2 cellular contexts compared by ENCODE assay signal in the genomic region with DNA sequence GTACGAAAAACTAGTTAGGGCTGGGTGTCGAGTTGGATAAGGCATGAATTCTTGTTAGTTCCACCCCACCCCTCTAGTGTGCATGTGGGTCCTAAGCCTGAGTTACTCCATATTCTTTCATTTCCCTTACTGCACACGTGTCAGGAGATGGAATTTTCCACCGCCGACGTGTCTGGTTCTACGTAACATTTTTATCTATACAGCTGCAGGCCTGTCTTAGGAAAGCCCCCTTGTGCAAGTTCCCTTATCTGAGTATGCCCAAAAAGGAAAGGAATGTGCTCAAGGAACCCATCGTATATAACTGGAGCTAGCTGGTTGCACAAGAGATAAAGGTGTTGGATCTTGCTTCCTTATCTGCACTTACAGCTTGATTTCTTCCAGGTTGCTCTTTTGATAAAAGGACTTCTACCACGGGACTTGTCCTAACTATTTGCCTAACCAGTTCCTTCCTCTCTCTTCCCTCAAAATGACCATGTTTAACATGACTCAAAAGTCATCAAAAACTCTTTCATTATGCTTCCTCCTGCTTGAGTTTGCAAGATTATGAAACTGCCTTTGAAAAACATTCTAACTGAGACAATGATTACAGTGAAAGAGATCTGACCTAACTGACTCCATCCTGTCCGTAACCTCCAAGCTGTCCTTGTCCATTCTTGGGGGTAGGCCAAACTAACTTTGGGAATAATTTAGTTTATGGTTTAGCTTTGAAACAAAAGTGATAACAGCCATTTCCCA.
A peak's percentile ranks its signal among the peaks of the same experiment; 100 is the strongest.
TF ChIP-seq lines count a peak whose summit lies in the region.

No MANE protein-coding gene starts in this region.

TF ChIP-seq in SK-N-SH treated with all-trans-retinoic acid at 6 μM for 48 hours, 23 proteins besides CTCF, POLR2A, EP300 and RAD21 (continued from another document):
- TF ChIP-seq CSRNP3 (CRISPR knock-in tag; IDR thresholded peaks at IDR 0.05) (peak; percentile 80; the same call in 1 of the 2 replicates), ZFP30 (CRISPR knock-in tag; IDR thresholded peaks at IDR 0.05) (0 out of 2 replicates have a peak, but pooled peaks have one; percentile 54), TOX (CRISPR knock-in tag; IDR thresholded peaks at IDR 0.05; ENCODE audit: borderline replicate concordance) (no peak), OSR1 (CRISPR knock-in tag; IDR thresholded peaks at IDR 0.05) (no peak), TCF4 (CRISPR knock-in tag; IDR thresholded peaks at IDR 0.05; ENCODE audit: borderline replicate concordance) (peak; percentile 65), ZNF565 (CRISPR knock-in tag; conservative IDR thresholded peaks at IDR 0.05; ENCODE audit: low read depth) (peak; percentile 86; the same call in 1 of the 2 replicates), ZNF70 (CRISPR knock-in tag; IDR thresholded peaks at IDR 0.05) (no peak), ZFP3 (CRISPR knock-in tag; IDR thresholded peaks at IDR 0.05) (peak; percentile 92)
- TF ChIP-seq, protein P1, sequence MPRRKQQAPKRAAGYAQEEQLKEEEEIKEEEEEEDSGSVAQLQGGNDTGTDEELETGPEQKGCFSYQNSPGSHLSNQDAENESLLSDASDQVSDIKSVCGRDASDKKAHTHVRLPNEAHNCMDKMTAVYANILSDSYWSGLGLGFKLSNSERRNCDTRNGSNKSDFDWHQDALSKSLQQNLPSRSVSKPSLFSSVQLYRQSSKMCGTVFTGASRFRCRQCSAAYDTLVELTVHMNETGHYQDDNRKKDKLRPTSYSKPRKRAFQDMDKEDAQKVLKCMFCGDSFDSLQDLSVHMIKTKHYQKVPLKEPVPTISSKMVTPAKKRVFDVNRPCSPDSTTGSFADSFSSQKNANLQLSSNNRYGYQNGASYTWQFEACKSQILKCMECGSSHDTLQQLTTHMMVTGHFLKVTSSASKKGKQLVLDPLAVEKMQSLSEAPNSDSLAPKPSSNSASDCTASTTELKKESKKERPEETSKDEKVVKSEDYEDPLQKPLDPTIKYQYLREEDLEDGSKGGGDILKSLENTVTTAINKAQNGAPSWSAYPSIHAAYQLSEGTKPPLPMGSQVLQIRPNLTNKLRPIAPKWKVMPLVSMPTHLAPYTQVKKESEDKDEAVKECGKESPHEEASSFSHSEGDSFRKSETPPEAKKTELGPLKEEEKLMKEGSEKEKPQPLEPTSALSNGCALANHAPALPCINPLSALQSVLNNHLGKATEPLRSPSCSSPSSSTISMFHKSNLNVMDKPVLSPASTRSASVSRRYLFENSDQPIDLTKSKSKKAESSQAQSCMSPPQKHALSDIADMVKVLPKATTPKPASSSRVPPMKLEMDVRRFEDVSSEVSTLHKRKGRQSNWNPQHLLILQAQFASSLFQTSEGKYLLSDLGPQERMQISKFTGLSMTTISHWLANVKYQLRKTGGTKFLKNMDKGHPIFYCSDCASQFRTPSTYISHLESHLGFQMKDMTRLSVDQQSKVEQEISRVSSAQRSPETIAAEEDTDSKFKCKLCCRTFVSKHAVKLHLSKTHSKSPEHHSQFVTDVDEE (CRISPR knock-in tag; IDR thresholded peaks at IDR 0.05) = peak; percentile 99
TF ChIP-seq in SK-N-SH treated with all-trans-retinoic acid at 6 μM for 48 hours: peak in this region for 17.

TF ChIP-seq in HepG2, 621 proteins besides CTCF, POLR2A, EP300 and RAD21 (continued from another document and continues in another):
- no peak for TF ChIP-seq ZNF432 (CRISPR knock-in tag; IDR thresholded peaks at IDR 0.05; ENCODE audit: borderline replicate concordance)
- no peak for TF ChIP-seq ZBTB4 (CRISPR knock-in tag; IDR thresholded peaks at IDR 0.05; ENCODE audit: borderline replicate concordance)
- no peak; the same call in 1 of the 2 replicates for TF ChIP-seq KMT2A (CRISPR knock-in tag; IDR thresholded peaks at IDR 0.05)
- peak; percentile 74; the same call in 1 of the 2 replicates for TF ChIP-seq BRCA1 (CRISPR knock-in tag; IDR thresholded peaks at IDR 0.05)
- TF ChIP-seq, protein P2, sequence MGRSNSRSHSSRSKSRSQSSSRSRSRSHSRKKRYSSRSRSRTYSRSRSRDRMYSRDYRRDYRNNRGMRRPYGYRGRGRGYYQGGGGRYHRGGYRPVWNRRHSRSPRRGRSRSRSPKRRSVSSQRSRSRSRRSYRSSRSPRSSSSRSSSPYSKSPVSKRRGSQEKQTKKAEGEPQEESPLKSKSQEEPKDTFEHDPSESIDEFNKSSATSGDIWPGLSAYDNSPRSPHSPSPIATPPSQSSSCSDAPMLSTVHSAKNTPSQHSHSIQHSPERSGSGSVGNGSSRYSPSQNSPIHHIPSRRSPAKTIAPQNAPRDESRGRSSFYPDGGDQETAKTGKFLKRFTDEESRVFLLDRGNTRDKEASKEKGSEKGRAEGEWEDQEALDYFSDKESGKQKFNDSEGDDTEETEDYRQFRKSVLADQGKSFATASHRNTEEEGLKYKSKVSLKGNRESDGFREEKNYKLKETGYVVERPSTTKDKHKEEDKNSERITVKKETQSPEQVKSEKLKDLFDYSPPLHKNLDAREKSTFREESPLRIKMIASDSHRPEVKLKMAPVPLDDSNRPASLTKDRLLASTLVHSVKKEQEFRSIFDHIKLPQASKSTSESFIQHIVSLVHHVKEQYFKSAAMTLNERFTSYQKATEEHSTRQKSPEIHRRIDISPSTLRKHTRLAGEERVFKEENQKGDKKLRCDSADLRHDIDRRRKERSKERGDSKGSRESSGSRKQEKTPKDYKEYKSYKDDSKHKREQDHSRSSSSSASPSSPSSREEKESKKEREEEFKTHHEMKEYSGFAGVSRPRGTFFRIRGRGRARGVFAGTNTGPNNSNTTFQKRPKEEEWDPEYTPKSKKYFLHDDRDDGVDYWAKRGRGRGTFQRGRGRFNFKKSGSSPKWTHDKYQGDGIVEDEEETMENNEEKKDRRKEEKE (IDR thresholded peaks at IDR 0.05) = no peak
- TF ChIP-seq THAP11 (CRISPR knock-in tag; IDR thresholded peaks at IDR 0.05) = 0 out of 2 replicates have a peak, but pooled peaks have one; percentile 73
- TF ChIP-seq ZNF510 (CRISPR knock-in tag; IDR thresholded peaks at IDR 0.05; ENCODE audit: low read depth) = no peak
- TF ChIP-seq ZBTB1 (CRISPR knock-in tag; IDR thresholded peaks at IDR 0.05; ENCODE audit: borderline replicate concordance) = no peak
- TF ChIP-seq NCOR1 (IDR thresholded peaks at IDR 0.05; ENCODE audit: borderline replicate concordance, low read length) = peak; percentile 77; the same call in 1 of the 2 replicates
- peak; percentile 78 to 89 for TF ChIP-seq ATF4 (CRISPR knock-in tag; IDR thresholded peaks at IDR 0.05)
- TF ChIP-seq HIVEP1 (CRISPR knock-in tag; IDR thresholded peaks at IDR 0.05) = peak; percentile 60; the same call in 1 of the 2 replicates
- peak; percentile 80; the same call in 1 of the 2 replicates for TF ChIP-seq HMG20A (CRISPR knock-in tag; IDR thresholded peaks at IDR 0.05; ENCODE audit: borderline replicate concordance)
- peak; percentile 99 for TF ChIP-seq MBNL3 (CRISPR knock-in tag; conservative IDR thresholded peaks at IDR 0.05)
- TF ChIP-seq ONECUT2 (CRISPR knock-in tag; IDR thresholded peaks at IDR 0.05) = peak; percentile 61; the same call in 1 of the 2 replicates
- TF ChIP-seq SMAD1 (CRISPR knock-in tag; IDR thresholded peaks at IDR 0.05; ENCODE audit: borderline replicate concordance, low read depth) = no peak
- TF ChIP-seq ZNF747 (CRISPR knock-in tag; IDR thresholded peaks at IDR 0.05; ENCODE audit: borderline replicate concordance) = 0 out of 2 replicates have a peak, but pooled peaks have one; percentile 38
- TF ChIP-seq ZNF775 (CRISPR knock-in tag; IDR thresholded peaks at IDR 0.05; ENCODE audit: borderline replicate concordance) = no peak
- no peak for TF ChIP-seq TCF12 (IDR thresholded peaks at IDR 0.05)
- TF ChIP-seq TCF12 (CRISPR knock-in tag; IDR thresholded peaks at IDR 0.05) = peak; percentile 82
- TF ChIP-seq, protein P3, sequence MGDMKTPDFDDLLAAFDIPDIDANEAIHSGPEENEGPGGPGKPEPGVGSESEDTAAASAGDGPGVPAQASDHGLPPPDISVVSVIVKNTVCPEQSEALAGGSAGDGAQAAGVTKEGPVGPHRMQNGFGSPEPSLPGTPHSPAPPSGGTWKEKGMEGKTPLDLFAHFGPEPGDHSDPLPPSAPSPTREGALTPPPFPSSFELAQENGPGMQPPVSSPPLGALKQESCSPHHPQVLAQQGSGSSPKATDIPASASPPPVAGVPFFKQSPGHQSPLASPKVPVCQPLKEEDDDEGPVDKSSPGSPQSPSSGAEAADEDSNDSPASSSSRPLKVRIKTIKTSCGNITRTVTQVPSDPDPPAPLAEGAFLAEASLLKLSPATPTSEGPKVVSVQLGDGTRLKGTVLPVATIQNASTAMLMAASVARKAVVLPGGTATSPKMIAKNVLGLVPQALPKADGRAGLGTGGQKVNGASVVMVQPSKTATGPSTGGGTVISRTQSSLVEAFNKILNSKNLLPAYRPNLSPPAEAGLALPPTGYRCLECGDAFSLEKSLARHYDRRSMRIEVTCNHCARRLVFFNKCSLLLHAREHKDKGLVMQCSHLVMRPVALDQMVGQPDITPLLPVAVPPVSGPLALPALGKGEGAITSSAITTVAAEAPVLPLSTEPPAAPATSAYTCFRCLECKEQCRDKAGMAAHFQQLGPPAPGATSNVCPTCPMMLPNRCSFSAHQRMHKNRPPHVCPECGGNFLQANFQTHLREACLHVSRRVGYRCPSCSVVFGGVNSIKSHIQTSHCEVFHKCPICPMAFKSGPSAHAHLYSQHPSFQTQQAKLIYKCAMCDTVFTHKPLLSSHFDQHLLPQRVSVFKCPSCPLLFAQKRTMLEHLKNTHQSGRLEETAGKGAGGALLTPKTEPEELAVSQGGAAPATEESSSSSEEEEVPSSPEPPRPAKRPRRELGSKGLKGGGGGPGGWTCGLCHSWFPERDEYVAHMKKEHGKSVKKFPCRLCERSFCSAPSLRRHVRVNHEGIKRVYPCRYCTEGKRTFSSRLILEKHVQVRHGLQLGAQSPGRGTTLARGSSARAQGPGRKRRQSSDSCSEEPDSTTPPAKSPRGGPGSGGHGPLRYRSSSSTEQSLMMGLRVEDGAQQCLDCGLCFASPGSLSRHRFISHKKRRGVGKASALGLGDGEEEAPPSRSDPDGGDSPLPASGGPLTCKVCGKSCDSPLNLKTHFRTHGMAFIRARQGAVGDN (CRISPR knock-in tag; IDR thresholded peaks at IDR 0.05) = peak; percentile 49
- TF ChIP-seq, protein P4, sequence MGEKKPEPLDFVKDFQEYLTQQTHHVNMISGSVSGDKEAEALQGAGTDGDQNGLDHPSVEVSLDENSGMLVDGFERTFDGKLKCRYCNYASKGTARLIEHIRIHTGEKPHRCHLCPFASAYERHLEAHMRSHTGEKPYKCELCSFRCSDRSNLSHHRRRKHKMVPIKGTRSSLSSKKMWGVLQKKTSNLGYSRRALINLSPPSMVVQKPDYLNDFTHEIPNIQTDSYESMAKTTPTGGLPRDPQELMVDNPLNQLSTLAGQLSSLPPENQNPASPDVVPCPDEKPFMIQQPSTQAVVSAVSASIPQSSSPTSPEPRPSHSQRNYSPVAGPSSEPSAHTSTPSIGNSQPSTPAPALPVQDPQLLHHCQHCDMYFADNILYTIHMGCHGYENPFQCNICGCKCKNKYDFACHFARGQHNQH (CRISPR knock-in tag; IDR thresholded peaks at IDR 0.05) = peak; percentile 89
- TF ChIP-seq ZFP82 (CRISPR knock-in tag; IDR thresholded peaks at IDR 0.05; ENCODE audit: borderline replicate concordance) = no peak
- no peak for TF ChIP-seq SMAD9 (CRISPR knock-in tag; IDR thresholded peaks at IDR 0.05)
- no peak for TF ChIP-seq ZNF672 (CRISPR knock-in tag; IDR thresholded peaks at IDR 0.05)
- TF ChIP-seq ZNF746 (CRISPR knock-in tag; IDR thresholded peaks at IDR 0.05) = no peak
- no peak for TF ChIP-seq NFE2L2 (IDR thresholded peaks at IDR 0.05; ENCODE audit: low read length)
- peak; percentile 72 for TF ChIP-seq YEATS4 (CRISPR knock-in tag; IDR thresholded peaks at IDR 0.05; ENCODE audit: borderline replicate concordance)
- TF ChIP-seq ZNF431 (CRISPR knock-in tag; IDR thresholded peaks at IDR 0.05; ENCODE audit: borderline replicate concordance, low read depth) = no peak; the same call in 1 of the 2 replicates
- TF ChIP-seq HDAC2 (CRISPR knock-in tag; IDR thresholded peaks at IDR 0.05) = peak; percentile 92
- no peak for TF ChIP-seq KDM5B (CRISPR knock-in tag; IDR thresholded peaks at IDR 0.05; ENCODE audit: borderline replicate concordance)
- peak; percentile 84; the same call in 1 of the 2 replicates for TF ChIP-seq ZKSCAN8 (CRISPR knock-in tag; IDR thresholded peaks at IDR 0.05; ENCODE audit: borderline replicate concordance)
- TF ChIP-seq PHF21A (CRISPR knock-in tag; IDR thresholded peaks at IDR 0.05) = peak; percentile 62; the same call in 1 of the 2 replicates
- peak; percentile 87; the same call in 1 of the 2 replicates for TF ChIP-seq ZNF710 (CRISPR knock-in tag; IDR thresholded peaks at IDR 0.05; ENCODE audit: borderline replicate concordance)
- TF ChIP-seq TBX2 (CRISPR knock-in tag; IDR thresholded peaks at IDR 0.05; ENCODE audit: borderline replicate concordance) = peak; percentile 96
